ENCODE assay signal across 8 cellular contexts in genomic region chr13:44331912-44332840, GRCh38. TPM values are rescaled to one million over a fixed set of nuclear protein-coding genes. Genes with fewer than 3 reads are reported as not detected.
DNase-seq lines count a peak whose midpoint lies in the region; ATAC-seq, FAIRE-seq and TF ChIP-seq lines count a peak whose summit lies in the region.

No MANE protein-coding gene starts in this region.

- TF ChIP-seq CTCF in H1 (IDR thresholded peaks at IDR 0.05; ENCODE audit: control extremely low read depth in 1 of 3, insufficient read depth in 1 of 3, low read depth in 1 of 3, low read length in 3 of 3) = no peak

- H3K4ac ChIP-seq in H1 (replicated peaks; ENCODE audit: insufficient read length, low read depth, low read length) = no peak overlapping the region

- no peak overlapping the region for H2BK5ac ChIP-seq in H1 (ENCODE audit: low read depth, low read length)

- no peak overlapping the region for H3K4me3 Mint-ChIP-seq in activated T-cell treated with anti-CD3 and anti-CD28 coated beads, Interleukin-2, amount 50 U/mL, for 4 hours

- no peaks in the 10 kb centered on the region for H3K9me3 ChIP-seq in H1 (ENCODE audit: insufficient read depth in 2 of 2, low read depth in 1 of 2, low read length in 1 of 2)

- no peaks in the 10 kb centered on the region for H3K79me2 ChIP-seq in H1 (ENCODE audit: control insufficient read depth in 1 of 2, insufficient read depth in 2 of 2, low read length in 2 of 2)

- no peak for TF ChIP-seq EP300 in H1 (IDR thresholded peaks at IDR 0.05; ENCODE audit: borderline replicate concordance in 1 of 2, low read depth in 2 of 2, low read length in 2 of 2)

- H3K23ac ChIP-seq in H1 (ENCODE audit: insufficient read length) = no peak overlapping the region

- no peaks in the 10 kb centered on the region for H3K27me3 ChIP-seq in H1 (replicated peaks in 1 of 4; ENCODE audit: control insufficient read depth in 3 of 4, extremely low read depth in 1 of 4, insufficient read depth in 3 of 4, low read length in 3 of 4)

- no peaks in the 10 kb centered on the region for H3K9me3 Mint-ChIP-seq in activated T-cell treated with anti-CD3 and anti-CD28 coated beads, Interleukin-2, amount 50 U/mL, for 4 hours

- no peak overlapping the region for H3K4me2 ChIP-seq in H1 (ENCODE audit: insufficient read depth in 1 of 2, low read depth in 2 of 2, low read length in 2 of 2)

- H3K18ac ChIP-seq in H1 (ENCODE audit: extremely low read depth, low read length) = no peak overlapping the region

- TF ChIP-seq RAD21 in H1 (IDR thresholded peaks at IDR 0.05 in 1 of 2, conservative IDR thresholded peaks at IDR 0.05 in 1 of 2; ENCODE audit: low read depth in 2 of 2, low read length in 2 of 2) = no peak

- no peak overlapping the region for H3K4me3 ChIP-seq in H1 (ENCODE audit: extremely low read depth in 1 of 4, insufficient read depth in 2 of 4, low read depth in 3 of 4, low read length in 4 of 4)

- 0 out of 2 replicates have a peak overlapping the region, but pooled peaks have one; percentile 19 for H2AFZ ChIP-seq in H1 (ENCODE audit: low read length)

- DNase-seq in D341Med (ENCODE audit: low spot score) = peak; percentile 71
- DNase-seq in NCI-H446 (lab: John Stamatoyannopoulos, UW) = peak; percentile 95 to 97
- DNase-seq in H1 (ENCODE audit: low read depth in 1 of 2, low spot score in 2 of 2) = no peak
- peak in 40 of 56 donors; percentile 6 to 76 (median 32) for DNase-seq in nucleus accumbens (lab: John Stamatoyannopoulos, UW)
- no peak for DNase-seq in activated T-cell treated with anti-CD3 and anti-CD28 coated beads, Interleukin-2, amount 50 U/mL, for 4 hours
- no peak for DNase-seq in iPS-NIHi7 (ENCODE audit: extremely low spot score)

- H3K36me3 Mint-ChIP-seq in activated T-cell treated with anti-CD3 and anti-CD28 coated beads, Interleukin-2, amount 50 U/mL, for 4 hours (ENCODE audit: insufficient read depth) = no peaks in the 10 kb centered on the region

- no peak overlapping the region for H3K27ac ChIP-seq in H1 (ENCODE audit: low read depth, low read length)

- H3K36me3 ChIP-seq in H1 (ENCODE audit: control insufficient read depth in 2 of 4, insufficient read depth in 4 of 4, low read length in 3 of 4) = no peaks in the 10 kb centered on the region

- no peak overlapping the region for H2BK12ac ChIP-seq in H1 (ENCODE audit: low read depth, low read length)

- no peak for TF ChIP-seq POLR2A in H1 (IDR thresholded peaks at IDR 0.05; ENCODE audit: control extremely low read depth in 1 of 2, low read depth in 2 of 2, low read length in 2 of 2)

- WGBS in H1 (ENCODE audit: extremely low coverage in 1 of 2, insufficient coverage in 1 of 2, insufficient read length in 1 of 2, insufficient replicate concordance in 2 of 2, low coverage in 1 of 2, low lambda C conversion rate in 2 of 2, missing lambda C conversion rate in 1 of 2), 2 experiments = 82% methylated on average over 7 of the region's 7 CpGs; no CpG with 5 or more reads in 1 of the 2 experiments

- no peak overlapping the region for H3K56ac ChIP-seq in H1 (replicated peaks; ENCODE audit: insufficient read length, low read depth, low read length)

- no peak overlapping the region for H2BK15ac ChIP-seq in H1 (ENCODE audit: low read length)

- no peak overlapping the region for H4K91ac ChIP-seq in H1 (replicated peaks; ENCODE audit: insufficient read length, low read length)

- peaks cover 3% of the 10 kb centered on the region for H3K27me3 Mint-ChIP-seq in activated T-cell treated with anti-CD3 and anti-CD28 coated beads, Interleukin-2, amount 50 U/mL, for 4 hours (ENCODE audit: low read depth)

- no peaks in the 10 kb centered on the region for H3K79me1 ChIP-seq in H1 (ENCODE audit: low read depth, low read length)

- H2BK20ac ChIP-seq in H1 (ENCODE audit: low read length) = no peak overlapping the region; the same call in 1 of the 2 replicates

- FAIRE-seq in H1 (lab: Jason Lieb, UNC) = no peak

- CTCF ChIA-PET in H1 (lab: Charles Lee; ENCODE audit: partially characterized antibody) = interaction anchor here (0.6 to 1.9 kb wide), 3 partner anchors 25 to 265 kb away, joined by 3 to 5 read pairs (median 3); no protein-coding TSS in a partner anchor

- no peaks in the 10 kb centered on the region for H3K23me2 ChIP-seq in H1 (ENCODE audit: low read depth, low read length)

- H2BK120ac ChIP-seq in H1 (replicated peaks; ENCODE audit: low read depth, low read length) = no peak overlapping the region

- no peaks in the 10 kb centered on the region; a peak in 2 of 7 replicates for H3K4me1 ChIP-seq in H1 (replicated peaks in 1 of 4; ENCODE audit: control insufficient read depth in 3 of 4, insufficient read depth in 4 of 4, low read length in 3 of 4)

- POLR2A ChIA-PET in H1 (lab: Charles Lee; ENCODE audit: partially characterized antibody) = interaction anchor here (0.7 kb wide), 1 partner anchor 33 kb away, joined by 3 read pairs; no protein-coding TSS in a partner anchor

- H2AK5ac ChIP-seq in H1 (ENCODE audit: low read depth, low read length) = no peak overlapping the region

- H4K20me1 ChIP-seq in H1 (replicated peaks in 1 of 2; ENCODE audit: control insufficient read depth in 1 of 2, insufficient read depth in 2 of 2, low read length in 2 of 2) = no peaks in the 10 kb centered on the region

- no peak overlapping the region for H3K14ac ChIP-seq in H1 (ENCODE audit: insufficient read length)

- H4K8ac ChIP-seq in H1 (ENCODE audit: extremely low read depth, insufficient read depth, low read length) = no peak overlapping the region

- ATAC-seq in GM18861 (IDR thresholded peaks at IDR 0.05; ENCODE audit: unreplicated experiment) (no peak), HG03135 (IDR thresholded peaks at IDR 0.05; ENCODE audit: unreplicated experiment) (no peak)
- no peak for ATAC-seq in activated T-cell treated with anti-CD3 and anti-CD28 coated beads, Interleukin-2, amount 50 U/mL, for 4 hours

- no peak overlapping the region for H3K9ac ChIP-seq in H1 (replicated peaks in 1 of 4; ENCODE audit: extremely low read depth in 1 of 4, low read depth in 3 of 4, low read length in 3 of 4)

- peaks cover 3% of the 10 kb centered on the region for H3K4me1 Mint-ChIP-seq in activated T-cell treated with anti-CD3 and anti-CD28 coated beads, Interleukin-2, amount 50 U/mL, for 4 hours (ENCODE audit: low read depth)

- no peak overlapping the region for H4K5ac ChIP-seq in H1 (ENCODE audit: insufficient read length, low read depth, low read length)

TF ChIP-seq in H1, 55 proteins besides CTCF, POLR2A, EP300 and RAD21:
- TF ChIP-seq RNF2 (IDR thresholded peaks at IDR 0.05; ENCODE audit: borderline replicate concordance, low read depth, low read length, missing control alignments, poor library complexity, severe bottlenecking) (no peak), BACH1 (IDR thresholded peaks at IDR 0.05; ENCODE audit: low read length) (no peak), ATF2 (IDR thresholded peaks at IDR 0.05; ENCODE audit: low read length) (no peak), SP2 (IDR thresholded peaks at IDR 0.05; ENCODE audit: low read length) (no peak), GTF2F1 (IDR thresholded peaks at IDR 0.05; ENCODE audit: borderline replicate concordance, low read depth, low read length) (no peak)

RNA-seq across cellular contexts. Expression of gene SERP2, which starts 41.4 kb away (rescaled TPM):
- total RNA-seq in H1 (2021; fragmentation: NEBNext Ultra II Directional; extraction: Animal tissue kit (Norgen Biotek cat#: 25700)) = 1.7 and 2.0 TPM in 2 replicates
- polyA plus RNA-seq in H1 (2011; rRNA removed) = 2.1 and 2.3 TPM in 2 replicates
- polyA plus RNA-seq in H1 (2011; cell fraction: cytosol; rRNA removed) = 2.4 TPM
- polyA plus RNA-seq in H1 (2011; cell fraction: nucleus; rRNA removed) = 2.1 TPM
- polyA plus RNA-seq in H1 (2012, experiment 1 of 2) = 1.5 to 3.2 TPM (median 2.6 TPM) in 4 replicates
- polyA plus RNA-seq in H1 (2012, experiment 2 of 2) = 3.5 TPM
- polyA plus RNA-seq in H1 (2013, experiment 1 of 2) = 1.3 TPM
- 2.0 TPM for polyA plus RNA-seq in H1 (2013, experiment 2 of 2)
- 0.54 and 2.7 TPM in 2 replicates for polyA minus RNA-seq in H1 (2011; rRNA and poly(A)+ RNA removed)
- 2.6 TPM for polyA minus RNA-seq in H1 (2011; cell fraction: cytosol; rRNA and poly(A)+ RNA removed)
- polyA minus RNA-seq in H1 (2011; cell fraction: nucleus; rRNA and poly(A)+ RNA removed) = 1.5 TPM
- total RNA-seq in activated T-cell treated with anti-CD3 and anti-CD28 coated beads, Interleukin-2, amount 50 U/mL, for 4 hours = under 1 TPM in 2 of 3 donors, not detected in 1; 0.63 to 0.76 TPM

Comparison
In these comparisons a context has a peak if more than half of its experiments do, and no peak if none do; other contexts are left out.
1. DNase-seq: peak in D341Med (single experiment), NCI-H446 (2 of 2) and nucleus accumbens (40 of 56); none in H1 (0 of 2), activated T-cell treated with anti-CD3 and anti-CD28 coated beads, Interleukin-2, amount 50 U/mL, for 4 hours (single experiment) and iPS-NIHi7 (single experiment).